8 cellular contexts compared by ENCODE assay signal in genomic region chr7:1567893-1568292, GRCh38. TPM values are rescaled to one million over a fixed set of nuclear protein-coding genes. Genes with fewer than 3 reads are reported as not detected.
DNase-seq lines count a peak whose midpoint lies in the region; ATAC-seq and TF ChIP-seq lines count a peak whose summit lies in the region.

No MANE protein-coding gene starts in this region.

- DNase-seq in H9 (no peak), mesenchymal stem cell (peak; percentile 94), GM13976 (ENCODE audit: low spot score) (no peak), sciatic nerve (ENCODE audit: low spot score) (no peak), dedifferentiated amniotic fluid mesenchymal stem cell (ENCODE audit: extremely low spot score) (no peak), DMS53 treated with DMSO at 0.1 percent for 48 hours (lab: John Stamatoyannopoulos, UW; ENCODE audit: unreplicated experiment) (no peak)
- DNase-seq in activated naive CD8-positive, alpha-beta T cell treated with anti-CD3 and anti-CD28 coated beads, Interleukin-2, amount 50 U/mL, for 24 hours: no peak

- H3K79me1 ChIP-seq in H9 (ENCODE audit: insufficient read depth, low read depth, low read length, poor library complexity, severe bottlenecking) (no peaks in the 10 kb centered on the region), mesenchymal stem cell (replicated peaks; ENCODE audit: low read length, poor library complexity, severe bottlenecking) (peaks cover 4% of the 10 kb centered on the region)

- intact Hi-C loops in sciatic nerve (cut with DNase I): loop anchor here (10.0 kb wide), 1 partner anchor 63 kb away; the partner anchor contains the start of gene INTS1

- peaks cover 8% of the 10 kb centered on the region; the same call in 1 of the 2 replicates for H3K36me3 ChIP-seq in ACC112 (ENCODE audit: insufficient read depth, low read length)
- H3K36me3 ChIP-seq in mesenchymal stem cell (ENCODE audit: control insufficient read depth in 1 of 2, insufficient read depth in 2 of 2, low read depth in 1 of 2, low read length in 2 of 2): peaks cover 8 to 19% of the 10 kb centered on the region in 2 experiments

- H3K9me3 Mint-ChIP-seq in H9: no peaks in the 10 kb centered on the region
- H3K9me3 Mint-ChIP-seq in activated naive CD8-positive, alpha-beta T cell treated with anti-CD3 and anti-CD28 coated beads, Interleukin-2, amount 50 U/mL, for 24 hours: no peaks in the 10 kb centered on the region

- peak overlapping the region; percentile 97 for H3K27ac ChIP-seq in ACC112 (ENCODE audit: low read depth, low read length)
- no peak overlapping the region for H3K27ac ChIP-seq in H9 (ENCODE audit: insufficient read length, low read depth, low read length)
- H3K27ac ChIP-seq in mesenchymal stem cell (ENCODE audit: low read length, poor library complexity, severe bottlenecking): peak overlapping the region; percentile 65

- peak overlapping the region; percentile 40 to 62; a peak in 4 of 5 replicates for H3K4me3 Mint-ChIP-seq in H9
- H3K4me3 Mint-ChIP-seq in activated naive CD8-positive, alpha-beta T cell treated with anti-CD3 and anti-CD28 coated beads, Interleukin-2, amount 50 U/mL, for 24 hours: peak overlapping the region; percentile 36

- H3K79me2 ChIP-seq in ACC112 (ENCODE audit: control insufficient read depth, insufficient read depth, low read length, unreplicated experiment) (peaks cover 20% of the 10 kb centered on the region), H9 (ENCODE audit: insufficient read depth, low read length) (no peaks in the 10 kb centered on the region)

- H2BK15ac ChIP-seq in H9 (ENCODE audit: low read depth, low read length) (no peak overlapping the region), mesenchymal stem cell (ENCODE audit: low read depth, poor library complexity, severe bottlenecking) (no peak overlapping the region)

- in situ Hi-C loops in GM13976 (cut with MboI; ENCODE audit: low sequenced_read_pairs, unreplicated experiment): no loop called here

- no peak overlapping the region for H4K91ac ChIP-seq in H9 (ENCODE audit: insufficient read length, low read depth, low read length)
- no peak overlapping the region for H4K91ac ChIP-seq in mesenchymal stem cell (ENCODE audit: low read length)

- H3K27me3 ChIP-seq in ACC112 (ENCODE audit: insufficient read depth, low read length) (no peaks in the 10 kb centered on the region), H9 (ENCODE audit: insufficient read depth, low read length) (no peaks in the 10 kb centered on the region), mesenchymal stem cell (ENCODE audit: control insufficient read depth in 1 of 2, insufficient read depth in 1 of 2, low read length in 2 of 2) (no peaks in the 10 kb centered on the region)

- ATAC-seq in activated naive CD8-positive, alpha-beta T cell treated with anti-CD3 and anti-CD28 coated beads, Interleukin-2, amount 50 U/mL, for 24 hours: no peak
- ATAC-seq in sciatic nerve: no peak

- H3K4me1 ChIP-seq in ACC112 (ENCODE audit: control insufficient read depth, insufficient read depth, low read length, unreplicated experiment) (peaks cover 45% of the 10 kb centered on the region), H9 (ENCODE audit: insufficient read depth, low read length) (no peaks in the 10 kb centered on the region), mesenchymal stem cell (ENCODE audit: control insufficient read depth, insufficient read depth, low read depth, low read length) (peaks cover 33% of the 10 kb centered on the region)

- H2AFZ ChIP-seq in ACC112 (ENCODE audit: low read length, unreplicated experiment) (no peak overlapping the region), H9 (ENCODE audit: low read length) (no peak overlapping the region), mesenchymal stem cell (ENCODE audit: low read depth, low read length) (no peak overlapping the region)

- H2BK120ac ChIP-seq in H9 (ENCODE audit: low read depth, low read length, poor library complexity, severe bottlenecking) (no peak overlapping the region), mesenchymal stem cell (ENCODE audit: low read depth, low read length) (no peak overlapping the region)

- H2BK12ac ChIP-seq in H9 (ENCODE audit: insufficient read length, low read depth, low read length) (no peak overlapping the region), mesenchymal stem cell (ENCODE audit: low read length in 2 of 2) (peak overlapping the region in 1 of 2 experiments; percentile 10)

- no peak overlapping the region for H3T11ph ChIP-seq in H9 (ENCODE audit: low read length)

- H2BK5ac ChIP-seq in H9 (ENCODE audit: insufficient read length, low read length): no peak overlapping the region
- H2BK5ac ChIP-seq in mesenchymal stem cell (ENCODE audit: low read depth, low read length, poor library complexity, severe bottlenecking): no peak overlapping the region

- H3K4me2 ChIP-seq in H9 (ENCODE audit: insufficient read depth, insufficient read length, low read length) (no peak overlapping the region), mesenchymal stem cell (ENCODE audit: low read length, poor library complexity, severe bottlenecking) (no peak overlapping the region)

- H3K18ac ChIP-seq in H9 (ENCODE audit: insufficient read length, low read depth, low read length): no peak overlapping the region
- H3K18ac ChIP-seq in mesenchymal stem cell (ENCODE audit: low read depth in 1 of 2, low read length in 2 of 2): no peak overlapping the region

- no peaks in the 10 kb centered on the region for H4K20me1 ChIP-seq in H9 (ENCODE audit: control insufficient read depth, insufficient read depth, insufficient read length)

- peak overlapping the region in 2 of 3 experiments; percentile 80 to 90; a peak in 3 of 7 replicates for H3K27ac Mint-ChIP-seq in H9
- H3K27ac Mint-ChIP-seq in activated naive CD8-positive, alpha-beta T cell treated with anti-CD3 and anti-CD28 coated beads, Interleukin-2, amount 50 U/mL, for 24 hours: peak overlapping the region; percentile 27

- H3K36me3 Mint-ChIP-seq in H9 (ENCODE audit: insufficient read depth in 1 of 3, low read depth in 3 of 3): peaks cover 8 to 46% (median 34%) of the 10 kb centered on the region in 3 experiments; a peak in 6 of 7 replicates
- peaks cover 34% of the 10 kb centered on the region for H3K36me3 Mint-ChIP-seq in activated naive CD8-positive, alpha-beta T cell treated with anti-CD3 and anti-CD28 coated beads, Interleukin-2, amount 50 U/mL, for 24 hours (ENCODE audit: low read depth)

- H3K23me2 ChIP-seq in H9 (ENCODE audit: insufficient read length, low read depth, low read length, poor library complexity, severe bottlenecking): peaks cover 4% of the 10 kb centered on the region

- H4K8ac ChIP-seq in H9 (replicated peaks; ENCODE audit: insufficient read length, low read depth, low read length): no peak overlapping the region
- no peak overlapping the region for H4K8ac ChIP-seq in mesenchymal stem cell (ENCODE audit: low read length)

- TF ChIP-seq CTCF in H9 (conservative IDR thresholded peaks at IDR 0.05) (no peak), GM13976 (IDR thresholded peaks at IDR 0.05; ENCODE audit: borderline replicate concordance, control extremely low read depth, extremely low read depth, insufficient read depth, missing control alignments) (no peak)

- H4K5ac ChIP-seq in H9 (ENCODE audit: insufficient read length, low read depth, low read length): no peak overlapping the region

- H3K9me3 ChIP-seq in H9 (ENCODE audit: control insufficient read depth, low read depth, low read length) (no peaks in the 10 kb centered on the region), mesenchymal stem cell (ENCODE audit: control insufficient read depth, low read length) (no peaks in the 10 kb centered on the region)

- peak overlapping the region; percentile 96 for H3K4me3 ChIP-seq in ACC112 (ENCODE audit: low read depth, low read length)
- H3K4me3 ChIP-seq in mesenchymal stem cell (ENCODE audit: insufficient read depth in 1 of 2, low read depth in 1 of 2, low read length in 2 of 2): peak overlapping the region in 1 of 2 experiments; percentile 70

- H3K9ac ChIP-seq in H9 (ENCODE audit: extremely low read depth, insufficient read length, low read length): no peak overlapping the region
- H3K9ac ChIP-seq in mesenchymal stem cell (ENCODE audit: low read length): peak overlapping the region; percentile 100

- H3K14ac ChIP-seq in H9 (ENCODE audit: insufficient read depth, low read length) (no peak overlapping the region), mesenchymal stem cell (ENCODE audit: low read length in 2 of 2) (no peak overlapping the region)

- no CpG with 5 or more reads among the region's 13 CpGs for WGBS in H9 (ENCODE audit: extremely low coverage, insufficient read length, low lambda C conversion rate)
- WGBS in mesenchymal stem cell: 47% methylated on average over 13 of the region's 13 CpGs

- no peak overlapping the region for H2BK20ac ChIP-seq in H9 (ENCODE audit: low read depth, low read length, poor library complexity, severe bottlenecking)

- no peak overlapping the region for H3K23ac ChIP-seq in H9 (ENCODE audit: insufficient read length, low read depth, low read length)
- H3K23ac ChIP-seq in mesenchymal stem cell (ENCODE audit: low read length in 2 of 2): no peak overlapping the region

- H3K27me3 Mint-ChIP-seq in H9 (ENCODE audit: low read depth): no peaks in the 10 kb centered on the region
- H3K27me3 Mint-ChIP-seq in activated naive CD8-positive, alpha-beta T cell treated with anti-CD3 and anti-CD28 coated beads, Interleukin-2, amount 50 U/mL, for 24 hours: no peaks in the 10 kb centered on the region

- H3K4ac ChIP-seq in H9 (ENCODE audit: low read depth, low read length) (no peak overlapping the region), mesenchymal stem cell (ENCODE audit: low read depth in 1 of 2, low read length in 2 of 2) (no peak overlapping the region)

- no peak overlapping the region for H3K56ac ChIP-seq in H9 (ENCODE audit: insufficient read length, low read depth, low read length)

- H2AK5ac ChIP-seq in H9 (ENCODE audit: insufficient read length, low read length) (no peak overlapping the region), mesenchymal stem cell (ENCODE audit: low read length, severe bottlenecking) (no peak overlapping the region)

- H3K4me1 Mint-ChIP-seq in H9: peaks cover 13 to 22% of the 10 kb centered on the region in 2 experiments
- peaks cover 42% of the 10 kb centered on the region for H3K4me1 Mint-ChIP-seq in activated naive CD8-positive, alpha-beta T cell treated with anti-CD3 and anti-CD28 coated beads, Interleukin-2, amount 50 U/mL, for 24 hours

RNA-seq across cellular contexts. Expression of gene PSMG3, which starts 1.9 kb away (rescaled TPM):
- 63.0 and 71.1 TPM in 2 replicates for total RNA-seq in H9 (2021)
- polyA plus RNA-seq in mesenchymal stem cell (2013, experiment 1 of 2): 7.3 TPM
- 8.7 TPM for polyA plus RNA-seq in mesenchymal stem cell (2013, experiment 2 of 2)
- 17.5 TPM for total RNA-seq in sciatic nerve

RNA-seq across cellular contexts. Expression of gene TMEM184A, which starts 11.9 kb away (rescaled TPM):
- total RNA-seq in H9 (2021) (1.3 and 1.5 TPM in 2 replicates), sciatic nerve (0.27 TPM)
- polyA plus RNA-seq in mesenchymal stem cell (2013, experiment 1 of 2): 0.39 TPM
- 0.45 TPM for polyA plus RNA-seq in mesenchymal stem cell (2013, experiment 2 of 2)

RNA-seq across cellular contexts. Expression of gene MAFK, which starts 37.4 kb away (rescaled TPM):
- 15.6 and 16.3 TPM in 2 replicates for total RNA-seq in H9 (2021)
- polyA plus RNA-seq in mesenchymal stem cell (2013, experiment 1 of 2): 12.8 TPM
- 12.8 TPM for polyA plus RNA-seq in mesenchymal stem cell (2013, experiment 2 of 2)
- total RNA-seq in sciatic nerve: 57.2 TPM
